In the genomic region with DNA sequence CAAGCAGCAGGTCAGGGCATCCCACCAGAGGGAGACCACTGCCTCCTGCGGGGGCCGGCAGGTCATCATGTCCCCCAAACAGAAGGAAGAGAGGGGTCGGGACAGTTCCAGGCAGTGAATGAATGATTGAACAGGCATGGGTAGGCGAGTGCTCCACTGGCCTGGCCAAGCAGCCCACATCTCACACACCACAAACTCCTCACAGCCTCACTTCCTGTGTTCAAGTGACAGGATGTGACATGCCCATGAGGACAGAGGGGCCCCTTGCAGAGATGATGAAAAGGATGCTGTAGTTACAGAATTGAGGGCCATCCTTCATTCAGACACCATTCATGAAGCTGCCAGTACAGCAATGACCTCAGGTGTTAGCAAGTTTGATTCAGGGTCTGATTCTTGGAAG, we compare ENCODE assay signal across 8 cellular contexts. TPM values are rescaled to one million over a fixed set of nuclear protein-coding genes. Genes with fewer than 3 reads are reported as not detected.
DNase-seq lines count a peak whose midpoint lies in the region; ATAC-seq lines count a peak whose summit lies in the region.

No MANE protein-coding gene starts in this region.

- DNase-seq in stimulated activated CD4-positive, alpha-beta T cell treated with anti-CD3 and anti-CD28 coated beads, Interleukin-12 subunit alpha, Interleukin-12 subunit beta, amount 100 ng/mL, for 48 hours (ENCODE audit: low read depth in 2 of 3, low spot score in 1 of 3), result peak; percentile 26 to 43 (median 38)
- DNase-seq in stimulated activated CD4-positive, alpha-beta T cell treated with anti-CD3 and anti-CD28 coated beads, Interleukin-12 subunit alpha, Interleukin-12 subunit beta, amount 100 ng/mL, for 4 hours, result no peak
- peak; percentile 72 for DNase-seq in Jurkat, Clone E6-1 (ENCODE audit: low read depth, low spot score)
- peak; percentile 75 for DNase-seq in activated effector memory CD4-positive, alpha-beta T cell treated with anti-CD3 and anti-CD28 coated beads, Interleukin-2, amount 50 U/mL, for 16 hours
- peak; percentile 59 for DNase-seq in stimulated activated naive CD8-positive, alpha-beta T cell treated with anti-CD3 and anti-CD28 coated beads, Interleukin-15, Interleukin-2, amounts not matched to agents 100 U/mL and 50 U/mL, for 24 hours
- no peak for DNase-seq in RPMI8226
- no peak for DNase-seq in OCI-M1 (lab: John Stamatoyannopoulos, UW)
- no peak for DNase-seq in MG63

- no peak overlapping the region for H3K4me3 ChIP-seq in Jurkat, Clone E6-1 (ENCODE audit: low read length)
- H3K4me3 ChIP-seq in MG63, result no peak overlapping the region

- peaks cover 3% of the 10 kb centered on the region; the same call in 1 of the 2 replicates for H3K27me3 ChIP-seq in MG63

- H3K36me3 ChIP-seq in MG63, result no peaks in the 10 kb centered on the region

- no peaks in the 10 kb centered on the region for H3K9me3 ChIP-seq in MG63

- peak; percentile 69 for ATAC-seq in stimulated activated naive CD8-positive, alpha-beta T cell treated with anti-CD3 and anti-CD28 coated beads, Interleukin-15, Interleukin-2, amounts not matched to agents 100 U/mL and 50 U/mL, for 24 hours

RNA-seq across cellular contexts. Expression of a gene that starts 3.7 kb away (rescaled TPM):
- 18.1 TPM for polyA plus RNA-seq in Jurkat, Clone E6-1 (2012; ENCODE audit: insufficient read depth, insufficient read length)
- total RNA-seq in MG63 (2014; rRNA removed; shearing (Covaris generic); ENCODE audit: low replicate concordance), result 4.9 and 8.3 TPM in 2 replicates

Comparison
In these comparisons a context has a peak if more than half of its experiments do, and no peak if none do; other contexts are left out.
1. DNase-seq: peak in stimulated activated CD4-positive, alpha-beta T cell treated with anti-CD3 and anti-CD28 coated beads, Interleukin-12 subunit alpha, Interleukin-12 subunit beta, amount 100 ng/mL, for 48 hours (3 of 3), Jurkat, Clone E6-1 (single experiment), activated effector memory CD4-positive, alpha-beta T cell treated with anti-CD3 and anti-CD28 coated beads, Interleukin-2, amount 50 U/mL, for 16 hours (single experiment) and stimulated activated naive CD8-positive, alpha-beta T cell treated with anti-CD3 and anti-CD28 coated beads, Interleukin-15, Interleukin-2, amounts not matched to agents 100 U/mL and 50 U/mL, for 24 hours (single experiment); none in stimulated activated CD4-positive, alpha-beta T cell treated with anti-CD3 and anti-CD28 coated beads, Interleukin-12 subunit alpha, Interleukin-12 subunit beta, amount 100 ng/mL, for 4 hours (single experiment), RPMI8226 (single experiment), OCI-M1 (single experiment) and MG63 (single experiment).